Comparison of ENCODE assay signal across 1 cellular context in the genomic region with DNA sequence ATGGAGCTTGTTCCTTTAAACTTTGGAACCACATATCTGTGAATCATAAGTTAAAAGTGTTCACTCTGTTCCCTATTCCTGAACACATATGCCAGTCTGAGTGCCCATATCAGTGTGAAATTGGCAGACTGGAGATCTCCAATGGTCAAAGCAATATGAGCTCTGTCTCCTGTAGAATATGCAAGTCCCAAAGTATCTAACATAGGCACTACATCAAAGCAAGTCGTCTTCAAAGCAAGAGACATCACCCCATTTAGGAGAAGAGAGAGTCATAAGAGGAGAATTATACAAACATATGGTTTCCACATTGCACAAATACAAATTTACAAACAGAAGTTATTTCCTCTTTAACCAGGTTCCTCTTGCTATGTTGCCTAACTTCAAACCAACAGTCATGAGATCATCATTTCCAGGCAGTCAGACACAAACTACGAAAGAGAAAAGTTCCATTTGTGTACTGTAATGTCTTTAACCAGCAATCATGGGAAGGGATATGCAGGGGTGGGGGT.
TF ChIP-seq lines count a peak whose summit lies in the region.

No MANE protein-coding gene starts in this region.

TF ChIP-seq in IMR-90, 13 proteins besides CTCF, POLR2A, EP300 and RAD21:
- TF ChIP-seq CEBPB (IDR thresholded peaks at IDR 0.05; ENCODE audit: low read depth, low read length) (peak; percentile 83), BHLHE40 (IDR thresholded peaks at IDR 0.05; ENCODE audit: low read depth, low read length) (no peak), MXI1 (IDR thresholded peaks at IDR 0.05; ENCODE audit: borderline replicate concordance, low read depth, low read length) (no peak)
- TF ChIP-seq, protein P1, sequence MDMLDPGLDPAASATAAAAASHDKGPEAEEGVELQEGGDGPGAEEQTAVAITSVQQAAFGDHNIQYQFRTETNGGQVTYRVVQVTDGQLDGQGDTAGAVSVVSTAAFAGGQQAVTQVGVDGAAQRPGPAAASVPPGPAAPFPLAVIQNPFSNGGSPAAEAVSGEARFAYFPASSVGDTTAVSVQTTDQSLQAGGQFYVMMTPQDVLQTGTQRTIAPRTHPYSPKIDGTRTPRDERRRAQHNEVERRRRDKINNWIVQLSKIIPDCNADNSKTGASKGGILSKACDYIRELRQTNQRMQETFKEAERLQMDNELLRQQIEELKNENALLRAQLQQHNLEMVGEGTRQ (IDR thresholded peaks at IDR 0.05; ENCODE audit: low read depth, low read length) = no peak
